ENCODE assay signal across 1 cellular context in the genomic region with DNA sequence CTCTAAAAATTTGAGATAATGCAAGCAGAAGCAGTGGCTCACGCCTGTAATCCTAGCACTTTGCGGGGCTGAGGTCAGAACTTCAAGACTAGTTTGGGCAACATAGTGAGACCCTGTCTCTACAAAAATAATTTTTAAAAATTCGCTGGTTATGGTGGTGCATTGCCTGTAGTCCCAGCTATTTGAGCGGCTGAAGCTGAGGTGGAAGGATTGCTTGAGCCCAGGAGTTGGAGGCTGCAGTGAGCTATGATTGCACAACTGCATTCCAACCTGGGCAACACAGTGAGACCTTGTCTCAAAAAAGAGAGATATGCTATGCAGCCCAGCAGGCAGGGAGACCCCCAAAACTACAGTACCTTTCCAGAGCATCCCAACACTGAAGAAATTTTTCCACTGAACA.
TF ChIP-seq lines count a peak whose summit lies in the region.

No MANE protein-coding gene starts in this region.

TF ChIP-seq in GM23338, 12 proteins besides CTCF, POLR2A, EP300 and RAD21 (continued from another document):
- TF ChIP-seq ZNF331 (CRISPR knock-in tag; IDR thresholded peaks at IDR 0.05; ENCODE audit: low read depth) = no peak
- TF ChIP-seq, protein P1, sequence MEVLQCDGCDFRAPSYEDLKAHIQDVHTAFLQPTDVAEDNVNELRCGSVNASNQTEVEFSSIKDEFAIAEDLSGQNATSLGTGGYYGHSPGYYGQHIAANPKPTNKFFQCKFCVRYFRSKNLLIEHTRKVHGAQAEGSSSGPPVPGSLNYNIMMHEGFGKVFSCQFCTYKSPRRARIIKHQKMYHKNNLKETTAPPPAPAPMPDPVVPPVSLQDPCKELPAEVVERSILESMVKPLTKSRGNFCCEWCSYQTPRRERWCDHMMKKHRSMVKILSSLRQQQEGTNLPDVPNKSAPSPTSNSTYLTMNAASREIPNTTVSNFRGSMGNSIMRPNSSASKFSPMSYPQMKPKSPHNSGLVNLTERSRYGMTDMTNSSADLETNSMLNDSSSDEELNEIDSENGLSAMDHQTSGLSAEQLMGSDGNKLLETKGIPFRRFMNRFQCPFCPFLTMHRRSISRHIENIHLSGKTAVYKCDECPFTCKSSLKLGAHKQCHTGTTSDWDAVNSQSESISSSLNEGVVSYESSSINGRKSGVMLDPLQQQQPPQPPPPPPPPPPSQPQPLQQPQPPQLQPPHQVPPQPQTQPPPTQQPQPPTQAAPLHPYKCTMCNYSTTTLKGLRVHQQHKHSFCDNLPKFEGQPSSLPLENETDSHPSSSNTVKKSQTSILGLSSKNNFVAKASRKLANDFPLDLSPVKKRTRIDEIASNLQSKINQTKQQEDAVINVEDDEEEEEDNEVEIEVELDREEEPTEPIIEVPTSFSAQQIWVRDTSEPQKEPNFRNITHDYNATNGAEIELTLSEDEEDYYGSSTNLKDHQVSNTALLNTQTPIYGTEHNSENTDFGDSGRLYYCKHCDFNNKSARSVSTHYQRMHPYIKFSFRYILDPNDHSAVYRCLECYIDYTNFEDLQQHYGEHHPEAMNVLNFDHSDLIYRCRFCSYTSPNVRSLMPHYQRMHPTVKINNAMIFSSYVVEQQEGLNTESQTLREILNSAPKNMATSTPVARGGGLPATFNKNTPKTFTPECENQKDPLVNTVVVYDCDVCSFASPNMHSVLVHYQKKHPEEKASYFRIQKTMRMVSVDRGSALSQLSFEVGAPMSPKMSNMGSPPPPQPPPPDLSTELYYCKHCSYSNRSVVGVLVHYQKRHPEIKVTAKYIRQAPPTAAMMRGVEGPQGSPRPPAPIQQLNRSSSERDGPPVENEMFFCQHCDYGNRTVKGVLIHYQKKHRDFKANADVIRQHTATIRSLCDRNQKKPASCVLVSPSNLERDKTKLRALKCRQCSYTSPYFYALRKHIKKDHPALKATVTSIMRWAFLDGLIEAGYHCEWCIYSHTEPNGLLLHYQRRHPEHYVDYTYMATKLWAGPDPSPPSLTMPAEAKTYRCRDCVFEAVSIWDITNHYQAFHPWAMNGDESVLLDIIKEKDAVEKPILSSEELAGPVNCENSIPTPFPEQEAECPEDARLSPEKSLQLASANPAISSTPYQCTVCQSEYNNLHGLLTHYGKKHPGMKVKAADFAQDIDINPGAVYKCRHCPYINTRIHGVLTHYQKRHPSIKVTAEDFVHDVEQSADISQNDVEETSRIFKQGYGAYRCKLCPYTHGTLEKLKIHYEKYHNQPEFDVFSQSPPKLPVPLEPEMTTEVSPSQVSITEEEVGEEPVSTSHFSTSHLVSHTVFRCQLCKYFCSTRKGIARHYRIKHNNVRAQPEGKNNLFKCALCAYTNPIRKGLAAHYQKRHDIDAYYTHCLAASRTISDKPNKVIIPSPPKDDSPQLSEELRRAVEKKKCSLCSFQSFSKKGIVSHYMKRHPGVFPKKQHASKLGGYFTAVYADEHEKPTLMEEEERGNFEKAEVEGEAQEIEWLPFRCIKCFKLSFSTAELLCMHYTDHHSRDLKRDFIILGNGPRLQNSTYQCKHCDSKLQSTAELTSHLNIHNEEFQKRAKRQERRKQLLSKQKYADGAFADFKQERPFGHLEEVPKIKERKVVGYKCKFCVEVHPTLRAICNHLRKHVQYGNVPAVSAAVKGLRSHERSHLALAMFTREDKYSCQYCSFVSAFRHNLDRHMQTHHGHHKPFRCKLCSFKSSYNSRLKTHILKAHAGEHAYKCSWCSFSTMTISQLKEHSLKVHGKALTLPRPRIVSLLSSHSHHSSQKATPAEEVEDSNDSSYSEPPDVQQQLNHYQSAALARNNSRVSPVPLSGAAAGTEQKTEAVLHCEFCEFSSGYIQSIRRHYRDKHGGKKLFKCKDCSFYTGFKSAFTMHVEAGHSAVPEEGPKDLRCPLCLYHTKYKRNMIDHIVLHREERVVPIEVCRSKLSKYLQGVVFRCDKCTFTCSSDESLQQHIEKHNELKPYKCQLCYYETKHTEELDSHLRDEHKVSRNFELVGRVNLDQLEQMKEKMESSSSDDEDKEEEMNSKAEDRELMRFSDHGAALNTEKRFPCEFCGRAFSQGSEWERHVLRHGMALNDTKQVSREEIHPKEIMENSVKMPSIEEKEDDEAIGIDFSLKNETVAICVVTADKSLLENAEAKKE (CRISPR knock-in tag; IDR thresholded peaks at IDR 0.05) = no peak
- TF ChIP-seq, protein P2, sequence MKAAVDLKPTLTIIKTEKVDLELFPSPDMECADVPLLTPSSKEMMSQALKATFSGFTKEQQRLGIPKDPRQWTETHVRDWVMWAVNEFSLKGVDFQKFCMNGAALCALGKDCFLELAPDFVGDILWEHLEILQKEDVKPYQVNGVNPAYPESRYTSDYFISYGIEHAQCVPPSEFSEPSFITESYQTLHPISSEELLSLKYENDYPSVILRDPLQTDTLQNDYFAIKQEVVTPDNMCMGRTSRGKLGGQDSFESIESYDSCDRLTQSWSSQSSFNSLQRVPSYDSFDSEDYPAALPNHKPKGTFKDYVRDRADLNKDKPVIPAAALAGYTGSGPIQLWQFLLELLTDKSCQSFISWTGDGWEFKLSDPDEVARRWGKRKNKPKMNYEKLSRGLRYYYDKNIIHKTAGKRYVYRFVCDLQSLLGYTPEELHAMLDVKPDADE (IDR thresholded peaks at IDR 0.05) = no peak
- no peak for TF ChIP-seq NANOG (IDR thresholded peaks at IDR 0.05; ENCODE audit: borderline replicate concordance)
- no peak for TF ChIP-seq STAT1 (IDR thresholded peaks at IDR 0.05; ENCODE audit: unreplicated experiment)
- no peak for TF ChIP-seq JUNB (IDR thresholded peaks at IDR 0.05; ENCODE audit: unreplicated experiment)
TF ChIP-seq in GM23338: peak in this region for 0.
